In genomic region chr2:205078762-205079161, GRCh38 we compare ENCODE assay signal across 24 cellular contexts.
"Had no signal": no experiment of that assay in that cellular context is flagged by ENCODE, and none has a peak within 500 bp of the region (broad histone marks: within the 10 kb centered on the region; RNA-seq: fewer than 3 reads in every experiment).

No MANE protein-coding gene starts in this region.

- H3K4me3 Mint-ChIP-seq: activated naive CD4-positive, alpha-beta T cell treated with anti-CD3 and anti-CD28 coated beads for 36 hours; activated T-cell treated with anti-CD3 and anti-CD28 coated beads, Interleukin-2, amount 50 U/mL, for 72 hours; effector memory CD8-positive, alpha-beta T cell had no signal

- H3K9me3 ChIP-seq: body of pancreas, colonic mucosa, gastrocnemius medialis, suprapubic skin, tibial artery, upper lobe of right lung had no signal

- H3K27me3 ChIP-seq: adrenal gland, body of pancreas, colonic mucosa, dorsolateral prefrontal cortex, gastrocnemius medialis, hepatocyte, suprapubic skin, tibial artery, upper lobe of right lung had no signal

- H3K4me1 ChIP-seq: adrenal gland, body of pancreas, colonic mucosa, gastrocnemius medialis, suprapubic skin, tibial artery, upper lobe of right lung had no signal

- H3K27ac ChIP-seq: adrenal gland, body of pancreas, colonic mucosa, dorsolateral prefrontal cortex, gastrocnemius medialis, hepatocyte, suprapubic skin, tibial artery, upper lobe of right lung had no signal

- DNase-seq: activated CD4-positive, alpha-beta T cell treated with anti-CD3 and anti-CD28 coated beads, Interleukin-2, amount 50 U/mL, for 1 hour; activated CD4-positive, CD25-positive, alpha-beta regulatory T cell treated with anti-CD3 and anti-CD28 coated beads, Interleukin-2, amount 50 U/mL, for 72 hours; activated naive CD4-positive, alpha-beta T cell treated with anti-CD3 and anti-CD28 coated beads for 36 hours; activated T-cell treated with anti-CD3 and anti-CD28 coated beads for 4 hours; activated T-cell treated with anti-CD3 and anti-CD28 coated beads, Interleukin-2, amount 50 U/mL, for 72 hours; adrenal gland; aorta; body of pancreas; colonic mucosa; dorsolateral prefrontal cortex; effector memory CD8-positive, alpha-beta T cell; erythroblast; gastrocnemius medialis; glutamatergic neuron; islet precursor cell; left ventricle myocardium superior; mammary epithelial cell; stimulated activated CD4-positive, alpha-beta T cell treated with anti-CD3 and anti-CD28 coated beads, Interleukin-15, amount 100 ng/mL, for 24 hours; stimulated activated CD4-positive, alpha-beta T cell treated with anti-CD3 and anti-CD28 coated beads, Interleukin-2, amount 100 ng/mL, for 24 hours; tibial artery; upper lobe of right lung had no signal

- ATAC-seq: activated T-cell treated with anti-CD3 and anti-CD28 coated beads, Interleukin-2, amount 50 U/mL, for 72 hours; body of pancreas; effector memory CD8-positive, alpha-beta T cell; gastrocnemius medialis; left ventricle myocardium superior; right cardiac atrium; upper lobe of right lung had no signal

- H3K4me2 ChIP-seq: hepatocyte had no signal

- H3K27ac Mint-ChIP-seq: activated naive CD4-positive, alpha-beta T cell treated with anti-CD3 and anti-CD28 coated beads for 36 hours; activated T-cell treated with anti-CD3 and anti-CD28 coated beads, Interleukin-2, amount 50 U/mL, for 72 hours; effector memory CD8-positive, alpha-beta T cell had no signal

- H3K27me3 Mint-ChIP-seq: effector memory CD8-positive, alpha-beta T cell had no signal

- H3K9me3 Mint-ChIP-seq: activated naive CD4-positive, alpha-beta T cell treated with anti-CD3 and anti-CD28 coated beads for 36 hours; effector memory CD8-positive, alpha-beta T cell had no signal

- H3K36me3 ChIP-seq: adrenal gland, colonic mucosa, gastrocnemius medialis, suprapubic skin, tibial artery, upper lobe of right lung had no signal

- H3K4me3 ChIP-seq: adrenal gland, body of pancreas, colonic mucosa, dorsolateral prefrontal cortex, gastrocnemius medialis, hepatocyte, suprapubic skin, tibial artery, upper lobe of right lung had no signal

- H2AFZ ChIP-seq: hepatocyte had no signal
